In genomic region chr16:50839356-50839755, GRCh38 we compare ENCODE assay signal across 28 cellular contexts.
"Had no signal": no experiment of that assay in that cellular context is flagged by ENCODE, and none has a peak within 500 bp of the region (broad histone marks: within the 10 kb centered on the region; RNA-seq: fewer than 3 reads in every experiment).

No MANE protein-coding gene starts in this region.

- H3K4me1 ChIP-seq: lower lobe of right lung, psoas muscle had no signal

- H3K9me3 ChIP-seq: gastroesophageal sphincter, lower lobe of right lung, pancreas, psoas muscle, thoracic aorta had no signal

- H3K27me3 ChIP-seq: brain microvascular endothelial cell, pancreas had no signal

- H3K4me3 ChIP-seq: gastroesophageal sphincter, hepatocyte, lower lobe of right lung, pancreas, psoas muscle, thoracic aorta had no signal

- H3K36me3 ChIP-seq: brain microvascular endothelial cell, gastroesophageal sphincter, lower lobe of right lung, pancreas, thoracic aorta had no signal

- ATAC-seq: activated CD8-positive, alpha-beta T cell treated with anti-CD3 and anti-CD28 coated beads for 36 hours; gastroesophageal sphincter; left colon; lower lobe of right lung; naive thymus-derived CD8-positive, alpha-beta T cell; pancreas; psoas muscle had no signal

- H3K4me3 Mint-ChIP-seq: activated CD8-positive, alpha-beta T cell treated with anti-CD3 and anti-CD28 coated beads for 36 hours; activated naive CD4-positive, alpha-beta T cell treated with anti-CD3 and anti-CD28 coated beads, Interleukin-2, amount 10 ng/mL, durations not matched to agents 7 days and 5 days; activated naive CD8-positive, alpha-beta T cell treated with anti-CD3 and anti-CD28 coated beads, Interleukin-2, amount 10 ng/mL, durations not matched to agents 7 days and 5 days; activated T-helper 1 cell treated with anti-CD3 and anti-CD28 coated beads, Interleukin-12 subunit alpha, Interleukin-12 subunit beta, Interleukin-2, Interleukin-4 antibody, amounts not matched to agents 30 ng/mL and 10 ng/mL and 1 ng/mL, durations not matched to agents 14 hours and 24 hours and 36 hours; dendritic cell treated with granulocyte-macrophage colony-stimulating factor and Interleukin-4, amounts not matched to agents 40 ng/mL and 50 ng/mL, for 4 days; neural crest cell; WTC11 had no signal

- DNase-seq: activated CD4-positive, alpha-beta T cell treated with anti-CD3 and anti-CD28 coated beads for 1 hour; activated CD4-positive, alpha-beta T cell treated with anti-CD3 and anti-CD28 coated beads, Interleukin-2, amount 50 U/mL, for 1 hour; activated CD8-positive, alpha-beta T cell treated with anti-CD3 and anti-CD28 coated beads for 36 hours; activated gamma-delta T cell; activated naive CD4-positive, alpha-beta T cell treated with anti-CD3 and anti-CD28 coated beads, Interleukin-2, amount 10 ng/mL, durations not matched to agents 7 days and 5 days; activated naive CD8-positive, alpha-beta T cell treated with anti-CD3 and anti-CD28 coated beads, Interleukin-2, amount 10 ng/mL, durations not matched to agents 7 days and 5 days; activated T-cell treated with anti-CD3 and anti-CD28 coated beads, Interleukin-2, amount 50 U/mL, for 1 hour; brain microvascular endothelial cell; central memory CD4-positive, alpha-beta T cell; effector CD8-positive, alpha-beta T cell; left colon; lower lobe of right lung; mesenchymal stem cell; naive thymus-derived CD8-positive, alpha-beta T cell; pancreas; psoas muscle; stimulated activated CD4-positive, alpha-beta T cell treated with anti-CD3 and anti-CD28 coated beads, Interleukin-15, amount 100 ng/mL, for 24 hours; stimulated activated CD4-positive, alpha-beta T cell treated with anti-CD3 and anti-CD28 coated beads, Interleukin-2, amount 100 ng/mL, for 24 hours; stimulated activated naive CD4-positive, alpha-beta T cell; T-helper 2 cell; trophoblast cell had no signal

- H3K9me3 Mint-ChIP-seq: activated CD8-positive, alpha-beta T cell treated with anti-CD3 and anti-CD28 coated beads for 36 hours; activated naive CD4-positive, alpha-beta T cell treated with anti-CD3 and anti-CD28 coated beads, Interleukin-2, amount 10 ng/mL, durations not matched to agents 7 days and 5 days; activated naive CD8-positive, alpha-beta T cell treated with anti-CD3 and anti-CD28 coated beads, Interleukin-2, amount 10 ng/mL, durations not matched to agents 7 days and 5 days; activated T-helper 1 cell treated with anti-CD3 and anti-CD28 coated beads, Interleukin-12 subunit alpha, Interleukin-12 subunit beta, Interleukin-2, Interleukin-4 antibody, amounts not matched to agents 30 ng/mL and 10 ng/mL and 1 ng/mL, durations not matched to agents 14 hours and 24 hours and 36 hours; dendritic cell treated with granulocyte-macrophage colony-stimulating factor and Interleukin-4, amounts not matched to agents 40 ng/mL and 50 ng/mL, for 4 days; naive thymus-derived CD8-positive, alpha-beta T cell had no signal

- H3K36me3 Mint-ChIP-seq: activated naive CD4-positive, alpha-beta T cell treated with anti-CD3 and anti-CD28 coated beads, Interleukin-2, amount 10 ng/mL, durations not matched to agents 7 days and 5 days; activated naive CD8-positive, alpha-beta T cell treated with anti-CD3 and anti-CD28 coated beads, Interleukin-2, amount 10 ng/mL, durations not matched to agents 7 days and 5 days; naive thymus-derived CD8-positive, alpha-beta T cell; WTC11 had no signal

- H3K27ac ChIP-seq: brain microvascular endothelial cell, gastroesophageal sphincter, hepatocyte, lower lobe of right lung, pancreas, psoas muscle, thoracic aorta had no signal

- H3K27ac Mint-ChIP-seq: activated CD8-positive, alpha-beta T cell treated with anti-CD3 and anti-CD28 coated beads for 36 hours; activated naive CD4-positive, alpha-beta T cell treated with anti-CD3 and anti-CD28 coated beads, Interleukin-2, amount 10 ng/mL, durations not matched to agents 7 days and 5 days; activated naive CD8-positive, alpha-beta T cell treated with anti-CD3 and anti-CD28 coated beads, Interleukin-2, amount 10 ng/mL, durations not matched to agents 7 days and 5 days; activated T-helper 1 cell treated with anti-CD3 and anti-CD28 coated beads, Interleukin-12 subunit alpha, Interleukin-12 subunit beta, Interleukin-2, Interleukin-4 antibody, amounts not matched to agents 30 ng/mL and 10 ng/mL and 1 ng/mL, durations not matched to agents 14 hours and 24 hours and 36 hours; dendritic cell treated with granulocyte-macrophage colony-stimulating factor and Interleukin-4, amounts not matched to agents 40 ng/mL and 50 ng/mL, for 4 days; naive thymus-derived CD8-positive, alpha-beta T cell; WTC11 had no signal
